ENCODE assay signal across 22 cellular contexts in the genomic region with DNA sequence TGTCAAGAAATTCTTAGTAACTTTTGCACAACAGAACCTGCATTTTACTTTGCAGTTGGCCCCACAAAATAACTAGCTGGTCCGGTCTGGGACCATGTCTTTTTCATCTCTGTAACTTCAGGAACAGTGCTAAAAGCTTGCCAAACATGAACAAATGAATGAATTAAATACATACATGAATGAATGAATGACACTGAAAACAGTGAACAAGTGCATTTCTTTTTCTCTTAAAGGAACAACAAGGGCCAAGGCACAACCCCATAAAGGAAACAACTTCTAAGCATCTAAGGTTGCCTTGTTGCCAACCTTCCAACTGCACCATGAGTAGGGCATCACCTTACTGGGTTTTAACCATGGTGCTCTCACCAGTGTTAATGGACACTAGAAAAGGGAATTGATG.
DNase-seq lines count a peak whose midpoint lies in the region; ATAC-seq, FAIRE-seq and TF ChIP-seq lines count a peak whose summit lies in the region.
"Had no signal": no experiment of that assay in that cellular context is flagged by ENCODE, and none has a peak within 500 bp of the region (broad histone marks: within the 10 kb centered on the region; RNA-seq: fewer than 3 reads in every experiment).

No MANE protein-coding gene starts in this region.

- BruUV-seq in GM12878 (replicated peaks; lab: Mats Ljungman, UMichigan), result no TSS peak

- H3K4me3 ChIP-seq in GM12878, result no peak overlapping the region
- H3K4me3 ChIP-seq in left lung, result no peak overlapping the region
- H3K4me3 ChIP-seq in spleen, result no peak overlapping the region

- H2AFZ ChIP-seq in GM12878 (ENCODE audit: control insufficient read depth, low read depth, low read length), result no peak overlapping the region

- CTCF ChIA-PET in GM12878 (lab: Yijun Ruan, JAX), result interaction anchor here (1.3 to 1.4 kb wide), 3 partner anchors 9 to 28 kb away, joined by 3 to 5 read pairs (median 3); no protein-coding TSS in a partner anchor

- H3K27me3 ChIP-seq in GM12878 (replicated peaks in 1 of 2; ENCODE audit: control insufficient read depth in 2 of 2, insufficient read depth in 2 of 2, low read length in 1 of 2) (no peaks in the 10 kb centered on the region), left lung (no peaks in the 10 kb centered on the region), spleen (replicated peaks in 1 of 7) (peaks cover 0 to 4% (median 0%) of the 10 kb centered on the region in 7 donors)
- H3K27me3 ChIP-seq: BE2C had no signal

- no peak for TF ChIP-seq EP300 in GM12878 (IDR thresholded peaks at IDR 0.05; ENCODE audit: borderline replicate concordance in 1 of 2, control insufficient read depth in 1 of 2, low read depth in 2 of 2, low read length in 2 of 2)

- DNase-seq in GM12878 (ENCODE audit: low read depth, low spot score), result no peak
- no peak for DNase-seq in left lung
- no peak for DNase-seq in activated CD4-positive, CD25-positive, alpha-beta regulatory T cell (lab: John Stamatoyannopoulos, UW)
- DNase-seq in spleen, result no peak
- DNase-seq: ACHN; BE2C; C1 segment of cervical spinal cord; CD4-positive, CD25-positive, alpha-beta regulatory T cell; CD8-positive, alpha-beta memory T cell; COR-L47; DMS 273 treated with DMSO at 0.1 percent for 48 hours; DMS53; DND-41; GOT3; H7; HFFc6 had no signal

- POLR2A ChIA-PET in GM12878 (lab: Charles Lee), result interaction anchor here (0.6 to 1.2 kb wide), 2 partner anchors 13 to 18 kb away, joined by 3 read pairs; no protein-coding TSS in a partner anchor

- intact Hi-C loops in GM12878 (cut with micrococcal nuclease; ENCODE audit: unreplicated experiment) (no loop called here), left lung (cut with DNase I) (no loop called here), spleen (cut with DNase I; ENCODE audit: low total_unique reads) (no loop called here)

- no peak for TF ChIP-seq POLR2A in GM12878 (IDR thresholded peaks at IDR 0.05; ENCODE audit: low read depth, low read length)
- TF ChIP-seq POLR2A in spleen (IDR thresholded peaks at IDR 0.05), result no peak

- H3K27ac ChIP-seq in GM12878 (ENCODE audit: control insufficient read depth, insufficient read depth) (no peak overlapping the region), left lung (no peak overlapping the region), spleen (no peak overlapping the region)
- H3K27ac ChIP-seq: KMS-11 had no signal

- H3K9ac ChIP-seq in GM12878 (ENCODE audit: control insufficient read depth, insufficient read depth, low read length), result no peak overlapping the region
- H3K9ac ChIP-seq: KMS-11 had no signal

- in situ Hi-C loops in GM12878 (cut with MboI), result no loop called here

- no peak for TF ChIP-seq CTCF in GM12878 (IDR thresholded peaks at IDR 0.05 in 2 of 3, conservative IDR thresholded peaks at IDR 0.05 in 1 of 3; ENCODE audit: control insufficient read depth in 2 of 3, extremely low read depth in 1 of 3, insufficient read depth in 1 of 3, low read depth in 3 of 3, low read length in 3 of 3)
- no peak for TF ChIP-seq CTCF in left lung (IDR thresholded peaks at IDR 0.05)
- TF ChIP-seq CTCF in spleen (IDR thresholded peaks at IDR 0.05 in 8 of 11, conservative IDR thresholded peaks at IDR 0.05 in 3 of 11), result no peak

- H3K4me2 ChIP-seq in GM12878 (ENCODE audit: control insufficient read depth, insufficient read depth), result no peak overlapping the region
- H3K4me2 ChIP-seq: KMS-11 had no signal

- no peaks in the 10 kb centered on the region for H4K20me1 ChIP-seq in GM12878 (ENCODE audit: control insufficient read depth, insufficient read depth)

- SMC1A ChIA-PET in GM12878 (lab: Charles Lee; ENCODE audit: uncharacterized antibody, unreplicated experiment), result interaction anchor here (0.9 to 2.7 kb wide), 9 partner anchors 8 to 34 kb away, joined by 3 to 12 read pairs (median 6); no protein-coding TSS in a partner anchor

- H3K4me1 ChIP-seq in GM12878 (ENCODE audit: control insufficient read depth, insufficient read depth, low read length) (no peaks in the 10 kb centered on the region), left lung (no peaks in the 10 kb centered on the region), spleen (no peaks in the 10 kb centered on the region)
- H3K4me1 ChIP-seq: BE2C had no signal

- WGBS in GM12878 (ENCODE audit: insufficient coverage, insufficient replicate concordance, low lambda C conversion rate, missing lambda C conversion rate), result 40% methylated on average over 1 of the region's 1 CpG
- 77 to 97% (median 86%) methylated on average over 1 of the region's 1 CpG for WGBS in spleen, 5 donors

- H3K36me3 ChIP-seq in GM12878 (ENCODE audit: control insufficient read depth in 2 of 2, insufficient read depth in 2 of 2, low read length in 1 of 2) (no peaks in the 10 kb centered on the region), left lung (no peaks in the 10 kb centered on the region), spleen (no peaks in the 10 kb centered on the region)
- H3K36me3 ChIP-seq: BE2C had no signal

- H3K79me2 ChIP-seq in GM12878 (ENCODE audit: control insufficient read depth, insufficient read depth, low read length), result no peaks in the 10 kb centered on the region

- ATAC-seq in GM18909 (IDR thresholded peaks at IDR 0.05; ENCODE audit: poor library complexity, unreplicated experiment) (peak; percentile 33), GM21619 (IDR thresholded peaks at IDR 0.05; ENCODE audit: unreplicated experiment) (peak; percentile 18), GM12878 (peak; percentile 55), left lung (no peak)
- ATAC-seq: HCT116 had no signal

- H3K9me3 ChIP-seq in GM12878 (replicated peaks; ENCODE audit: control insufficient read depth, insufficient read depth, low read length), result no peaks in the 10 kb centered on the region
- no peaks in the 10 kb centered on the region for H3K9me3 ChIP-seq in left lung
- no peaks in the 10 kb centered on the region for H3K9me3 ChIP-seq in spleen
- H3K9me3 ChIP-seq: BE2C had no signal

- TF ChIP-seq RAD21 in GM12878 (IDR thresholded peaks at IDR 0.05; ENCODE audit: insufficient read depth, low read depth, low read length), result no peak

- FAIRE-seq in GM12878 (lab: Jason Lieb, UNC), result no peak
- FAIRE-seq: A204.1, G401.6 had no signal

- RAD21 ChIA-PET in GM12878 (lab: Charles Lee; ENCODE audit: unreplicated experiment), result interaction anchor here (1.0 to 3.3 kb wide), 10 partner anchors 13 to 1235 kb away, joined by 3 to 15 read pairs (median 4); a partner anchor contains a TSS

TF ChIP-seq in GM12878, 131 proteins besides CTCF, POLR2A, EP300 and RAD21:
- TF ChIP-seq, protein P1, sequence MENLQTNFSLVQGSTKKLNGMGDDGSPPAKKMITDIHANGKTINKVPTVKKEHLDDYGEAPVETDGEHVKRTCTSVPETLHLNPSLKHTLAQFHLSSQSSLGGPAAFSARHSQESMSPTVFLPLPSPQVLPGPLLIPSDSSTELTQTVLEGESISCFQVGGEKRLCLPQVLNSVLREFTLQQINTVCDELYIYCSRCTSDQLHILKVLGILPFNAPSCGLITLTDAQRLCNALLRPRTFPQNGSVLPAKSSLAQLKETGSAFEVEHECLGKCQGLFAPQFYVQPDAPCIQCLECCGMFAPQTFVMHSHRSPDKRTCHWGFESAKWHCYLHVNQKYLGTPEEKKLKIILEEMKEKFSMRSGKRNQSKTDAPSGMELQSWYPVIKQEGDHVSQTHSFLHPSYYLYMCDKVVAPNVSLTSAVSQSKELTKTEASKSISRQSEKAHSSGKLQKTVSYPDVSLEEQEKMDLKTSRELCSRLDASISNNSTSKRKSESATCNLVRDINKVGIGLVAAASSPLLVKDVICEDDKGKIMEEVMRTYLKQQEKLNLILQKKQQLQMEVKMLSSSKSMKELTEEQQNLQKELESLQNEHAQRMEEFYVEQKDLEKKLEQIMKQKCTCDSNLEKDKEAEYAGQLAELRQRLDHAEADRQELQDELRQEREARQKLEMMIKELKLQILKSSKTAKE (IDR thresholded peaks at IDR 0.05; ENCODE audit: low read depth, poor library complexity, severe bottlenecking), result no peak
- TF ChIP-seq ATF7 (IDR thresholded peaks at IDR 0.05; ENCODE audit: low read depth) (no peak), ZNF24 (IDR thresholded peaks at IDR 0.05) (peak; percentile 94)
